In genomic region chr3:39216176-39216790, GRCh38 we compare ENCODE assay signal across 9 cellular contexts.
DNase-seq lines count a peak whose midpoint lies in the region; ATAC-seq, FAIRE-seq and TF ChIP-seq lines count a peak whose summit lies in the region.
"Had no signal": no experiment of that assay in that cellular context is flagged by ENCODE, and none has a peak within 500 bp of the region (broad histone marks: within the 10 kb centered on the region; RNA-seq: fewer than 3 reads in every experiment).

No MANE protein-coding gene starts in this region.

- no peaks in the 10 kb centered on the region for H3K9me3 Mint-ChIP-seq in central memory CD8-positive, alpha-beta T cell

- FAIRE-seq in RCC 7860 (lab: Jason Lieb, UNC): no peak

- peak; percentile 67 for DNase-seq in GM13977 (ENCODE audit: low spot score)
- DNase-seq in central memory CD8-positive, alpha-beta T cell (ENCODE audit: low spot score in 2 of 2): no peak
- no peak for DNase-seq in NCI-H1417 treated with DMSO at 0.1 percent for 48 hours (lab: John Stamatoyannopoulos, UW)
- DNase-seq in iPS-NIHi7 (ENCODE audit: extremely low spot score): no peak
- no peak for DNase-seq in dedifferentiated amniotic fluid mesenchymal stem cell (ENCODE audit: extremely low spot score)
- no peak for DNase-seq in RCC 7860 (ENCODE audit: low spot score)

- H3K4me3 Mint-ChIP-seq in central memory CD8-positive, alpha-beta T cell: no peak overlapping the region

- peaks cover 2% of the 10 kb centered on the region for H3K36me3 Mint-ChIP-seq in central memory CD8-positive, alpha-beta T cell (ENCODE audit: insufficient read depth)

- in situ Hi-C loops in GM13977 (cut with MboI; ENCODE audit: low pct_unique_long_range_greater_than_20kb, low sequenced_read_pairs, unreplicated experiment): loop anchor here (10.0 kb wide), 1 partner anchor 59 kb away; no protein-coding TSS in a partner anchor

- no peaks in the 10 kb centered on the region for H3K27me3 Mint-ChIP-seq in central memory CD8-positive, alpha-beta T cell

- TF ChIP-seq CTCF in GM13977 (IDR thresholded peaks at IDR 0.05; ENCODE audit: extremely low read depth, insufficient read depth, missing control alignments): no peak

- H3K27ac Mint-ChIP-seq in central memory CD8-positive, alpha-beta T cell (ENCODE audit: low read depth): peak overlapping the region; percentile 50

- H3K4me1 Mint-ChIP-seq in central memory CD8-positive, alpha-beta T cell: peaks cover 37% of the 10 kb centered on the region

- ATAC-seq in GM21390 (IDR thresholded peaks at IDR 0.05; ENCODE audit: unreplicated experiment): peak; percentile 97
- ATAC-seq in HG03469 (IDR thresholded peaks at IDR 0.05; ENCODE audit: unreplicated experiment): peak; percentile 95
- ATAC-seq in central memory CD8-positive, alpha-beta T cell (replicated peaks; ENCODE audit: extremely low read depth, poor library complexity, severe bottlenecking): no peak
- ATAC-seq: activated CD4-positive, CD25-positive, alpha-beta regulatory T cell treated with anti-CD3 and anti-CD28 coated beads, Interleukin-2, amount 50 U/mL, for 24 hours had no signal
